1 cellular context compared by ENCODE assay signal in the genomic region with DNA sequence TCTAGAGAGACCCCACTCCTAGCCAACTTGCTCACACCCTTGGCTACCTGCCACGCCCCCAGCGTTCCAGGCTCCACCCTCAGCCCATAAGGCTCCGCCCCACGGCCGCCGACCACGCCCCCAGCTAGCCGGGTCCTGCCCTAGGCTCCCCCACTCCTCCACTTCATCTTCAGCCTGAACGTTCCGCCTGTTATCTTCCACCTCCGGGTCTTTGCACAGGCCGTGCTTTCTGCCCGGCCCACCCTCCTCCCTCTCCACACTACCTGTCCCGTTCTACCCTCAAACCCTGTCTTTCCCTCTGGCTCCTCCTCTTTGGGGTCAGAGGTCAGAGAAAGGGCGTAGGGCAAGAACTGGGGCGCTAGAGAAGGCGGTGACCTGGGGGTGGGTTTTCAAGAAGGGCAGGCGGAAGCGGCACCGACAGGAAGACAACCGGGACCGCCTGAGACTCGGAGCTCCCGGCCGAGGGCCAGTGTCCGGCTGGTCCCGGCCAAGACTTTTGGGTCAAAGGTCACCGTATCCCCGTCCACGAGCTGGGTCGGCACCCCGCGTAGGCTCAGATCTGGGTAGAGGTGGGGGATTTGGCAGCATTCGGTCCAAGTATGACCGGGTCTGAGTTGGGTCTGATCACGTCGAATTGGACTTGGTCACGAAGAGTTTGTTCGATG.
TF ChIP-seq lines count a peak whose summit lies in the region.

No MANE protein-coding gene starts in this region.

TF ChIP-seq in HepG2, 621 proteins besides CTCF, POLR2A, EP300 and RAD21 (continues in another document):
- TF ChIP-seq, protein P1, sequence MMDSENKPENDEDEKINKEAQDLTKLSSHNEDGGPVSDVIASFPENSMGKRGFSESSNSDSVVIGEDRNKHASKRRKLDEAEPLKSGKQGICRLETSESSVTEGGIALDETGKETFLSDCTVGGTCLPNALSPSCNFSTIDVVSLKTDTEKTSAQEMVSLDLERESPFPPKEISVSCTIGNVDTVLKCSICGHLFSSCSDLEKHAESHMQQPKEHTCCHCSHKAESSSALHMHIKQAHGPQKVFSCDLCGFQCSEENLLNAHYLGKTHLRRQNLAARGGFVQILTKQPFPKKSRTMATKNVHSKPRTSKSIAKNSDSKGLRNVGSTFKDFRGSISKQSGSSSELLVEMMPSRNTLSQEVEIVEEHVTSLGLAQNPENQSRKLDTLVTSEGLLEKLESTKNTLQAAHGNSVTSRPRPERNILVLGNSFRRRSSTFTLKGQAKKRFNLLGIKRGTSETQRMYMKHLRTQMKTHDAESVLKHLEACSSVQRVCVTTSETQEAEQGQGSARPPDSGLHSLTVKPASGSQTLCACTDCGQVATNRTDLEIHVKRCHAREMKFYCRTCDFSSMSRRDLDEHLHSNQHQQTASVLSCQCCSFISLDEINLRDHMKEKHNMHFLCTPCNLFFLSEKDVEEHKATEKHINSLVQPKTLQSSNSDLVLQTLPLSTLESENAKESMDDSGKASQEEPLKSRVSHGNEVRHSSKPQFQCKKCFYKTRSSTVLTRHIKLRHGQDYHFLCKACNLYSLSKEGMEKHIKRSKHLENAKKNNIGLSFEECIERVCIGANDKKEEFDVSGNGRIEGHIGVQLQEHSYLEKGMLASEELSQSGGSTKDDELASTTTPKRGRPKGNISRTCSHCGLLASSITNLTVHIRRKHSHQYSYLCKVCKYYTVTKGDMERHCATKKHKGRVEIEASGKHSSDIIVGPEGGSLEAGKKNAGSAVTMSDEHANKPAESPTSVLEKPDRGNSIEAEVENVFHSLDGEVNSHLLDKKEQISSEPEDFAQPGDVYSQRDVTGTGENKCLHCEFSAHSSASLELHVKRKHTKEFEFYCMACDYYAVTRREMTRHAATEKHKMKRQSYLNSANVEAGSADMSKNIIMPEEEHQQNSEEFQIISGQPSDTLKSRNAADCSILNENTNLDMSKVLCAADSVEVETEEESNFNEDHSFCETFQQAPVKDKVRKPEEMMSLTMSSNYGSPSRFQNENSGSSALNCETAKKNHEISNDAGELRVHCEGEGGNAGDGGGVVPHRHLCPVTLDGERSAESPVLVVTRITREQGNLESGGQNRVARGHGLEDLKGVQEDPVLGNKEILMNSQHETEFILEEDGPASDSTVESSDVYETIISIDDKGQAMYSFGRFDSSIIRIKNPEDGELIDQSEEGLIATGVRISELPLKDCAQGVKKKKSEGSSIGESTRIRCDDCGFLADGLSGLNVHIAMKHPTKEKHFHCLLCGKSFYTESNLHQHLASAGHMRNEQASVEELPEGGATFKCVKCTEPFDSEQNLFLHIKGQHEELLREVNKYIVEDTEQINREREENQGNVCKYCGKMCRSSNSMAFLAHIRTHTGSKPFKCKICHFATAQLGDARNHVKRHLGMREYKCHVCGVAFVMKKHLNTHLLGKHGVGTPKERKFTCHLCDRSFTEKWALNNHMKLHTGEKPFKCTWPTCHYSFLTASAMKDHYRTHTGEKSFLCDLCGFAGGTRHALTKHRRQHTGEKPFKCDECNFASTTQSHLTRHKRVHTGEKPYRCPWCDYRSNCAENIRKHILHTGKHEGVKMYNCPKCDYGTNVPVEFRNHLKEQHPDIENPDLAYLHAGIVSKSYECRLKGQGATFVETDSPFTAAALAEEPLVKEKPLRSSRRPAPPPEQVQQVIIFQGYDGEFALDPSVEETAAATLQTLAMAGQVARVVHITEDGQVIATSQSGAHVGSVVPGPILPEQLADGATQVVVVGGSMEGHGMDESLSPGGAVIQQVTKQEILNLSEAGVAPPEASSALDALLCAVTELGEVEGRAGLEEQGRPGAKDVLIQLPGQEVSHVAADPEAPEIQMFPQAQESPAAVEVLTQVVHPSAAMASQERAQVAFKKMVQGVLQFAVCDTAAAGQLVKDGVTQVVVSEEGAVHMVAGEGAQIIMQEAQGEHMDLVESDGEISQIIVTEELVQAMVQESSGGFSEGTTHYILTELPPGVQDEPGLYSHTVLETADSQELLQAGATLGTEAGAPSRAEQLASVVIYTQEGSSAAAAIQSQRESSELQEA (CRISPR knock-in tag; IDR thresholded peaks at IDR 0.05; ENCODE audit: not compliant biosample characterization): no peak
- TF ChIP-seq ERF (CRISPR knock-in tag; IDR thresholded peaks at IDR 0.05) (peak; percentile 74), YEATS4 (CRISPR knock-in tag; IDR thresholded peaks at IDR 0.05; ENCODE audit: borderline replicate concordance) (peak; percentile 67; the same call in 1 of the 2 replicates), FOXP1 (IDR thresholded peaks at IDR 0.05) (no peak), FOXP1 (CRISPR knock-in tag; IDR thresholded peaks at IDR 0.05) (no peak), GABPB1 (CRISPR knock-in tag; IDR thresholded peaks at IDR 0.05) (peak; percentile 79), ZNF501 (CRISPR knock-in tag; IDR thresholded peaks at IDR 0.05) (peak; percentile 76; the same call in 1 of the 2 replicates), SIX4 (CRISPR knock-in tag; IDR thresholded peaks at IDR 0.05) (peak; percentile 14; the same call in 1 of the 2 replicates), SSRP1 (CRISPR knock-in tag; IDR thresholded peaks at IDR 0.05) (0 out of 2 replicates have a peak, but pooled peaks have one; percentile 54), SP4 (CRISPR knock-in tag; IDR thresholded peaks at IDR 0.05) (peak; percentile 84), ZFY (CRISPR knock-in tag; IDR thresholded peaks at IDR 0.05) (peak; percentile 17), ZNF577 (CRISPR knock-in tag; IDR thresholded peaks at IDR 0.05; ENCODE audit: borderline replicate concordance, low read depth) (no peak), ZNF24 (IDR thresholded peaks at IDR 0.05) (no peak), NFKB2 (CRISPR knock-in tag; IDR thresholded peaks at IDR 0.05; ENCODE audit: borderline replicate concordance) (no peak), ZFP91 (CRISPR knock-in tag; IDR thresholded peaks at IDR 0.05; ENCODE audit: borderline replicate concordance) (peak; percentile 61; the same call in 1 of the 2 replicates), TOPORS (CRISPR knock-in tag; IDR thresholded peaks at IDR 0.05) (peak; percentile 69; the same call in 1 of the 2 replicates), ZNF777 (CRISPR knock-in tag; IDR thresholded peaks at IDR 0.05) (peak; percentile 98), BRCA1 (CRISPR knock-in tag; IDR thresholded peaks at IDR 0.05) (no peak), IRF2 (CRISPR knock-in tag; IDR thresholded peaks at IDR 0.05) (peak; percentile 34; the same call in 1 of the 2 replicates), GFI1 (CRISPR knock-in tag; IDR thresholded peaks at IDR 0.05; ENCODE audit: borderline replicate concordance) (peak; percentile 31; the same call in 1 of the 2 replicates), ZNF253 (CRISPR knock-in tag; IDR thresholded peaks at IDR 0.05; ENCODE audit: borderline replicate concordance) (no peak), NFYC (CRISPR knock-in tag; IDR thresholded peaks at IDR 0.05) (peak; percentile 21; the same call in 1 of the 2 replicates), ZNF616 (CRISPR knock-in tag; IDR thresholded peaks at IDR 0.05; ENCODE audit: low read depth) (no peak), LCORL (IDR thresholded peaks at IDR 0.05) (no peak), LCORL (CRISPR knock-in tag; IDR thresholded peaks at IDR 0.05) (no peak; the same call in none of the 2 replicates), ZNF850 (CRISPR knock-in tag; conservative IDR thresholded peaks at IDR 0.05) (no peak), EED (CRISPR knock-in tag; IDR thresholded peaks at IDR 0.05) (no peak), SIN3B (IDR thresholded peaks at IDR 0.05; ENCODE audit: low read length) (no peak)
- TF ChIP-seq, protein P2, sequence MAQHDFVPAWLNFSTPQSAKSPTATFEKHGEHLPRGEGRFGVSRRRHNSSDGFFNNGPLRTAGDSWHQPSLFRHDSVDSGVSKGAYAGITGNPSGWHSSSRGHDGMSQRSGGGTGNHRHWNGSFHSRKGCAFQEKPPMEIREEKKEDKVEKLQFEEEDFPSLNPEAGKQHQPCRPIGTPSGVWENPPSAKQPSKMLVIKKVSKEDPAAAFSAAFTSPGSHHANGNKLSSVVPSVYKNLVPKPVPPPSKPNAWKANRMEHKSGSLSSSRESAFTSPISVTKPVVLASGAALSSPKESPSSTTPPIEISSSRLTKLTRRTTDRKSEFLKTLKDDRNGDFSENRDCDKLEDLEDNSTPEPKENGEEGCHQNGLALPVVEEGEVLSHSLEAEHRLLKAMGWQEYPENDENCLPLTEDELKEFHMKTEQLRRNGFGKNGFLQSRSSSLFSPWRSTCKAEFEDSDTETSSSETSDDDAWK (CRISPR knock-in tag; IDR thresholded peaks at IDR 0.05): no peak
- TF ChIP-seq, protein P3, sequence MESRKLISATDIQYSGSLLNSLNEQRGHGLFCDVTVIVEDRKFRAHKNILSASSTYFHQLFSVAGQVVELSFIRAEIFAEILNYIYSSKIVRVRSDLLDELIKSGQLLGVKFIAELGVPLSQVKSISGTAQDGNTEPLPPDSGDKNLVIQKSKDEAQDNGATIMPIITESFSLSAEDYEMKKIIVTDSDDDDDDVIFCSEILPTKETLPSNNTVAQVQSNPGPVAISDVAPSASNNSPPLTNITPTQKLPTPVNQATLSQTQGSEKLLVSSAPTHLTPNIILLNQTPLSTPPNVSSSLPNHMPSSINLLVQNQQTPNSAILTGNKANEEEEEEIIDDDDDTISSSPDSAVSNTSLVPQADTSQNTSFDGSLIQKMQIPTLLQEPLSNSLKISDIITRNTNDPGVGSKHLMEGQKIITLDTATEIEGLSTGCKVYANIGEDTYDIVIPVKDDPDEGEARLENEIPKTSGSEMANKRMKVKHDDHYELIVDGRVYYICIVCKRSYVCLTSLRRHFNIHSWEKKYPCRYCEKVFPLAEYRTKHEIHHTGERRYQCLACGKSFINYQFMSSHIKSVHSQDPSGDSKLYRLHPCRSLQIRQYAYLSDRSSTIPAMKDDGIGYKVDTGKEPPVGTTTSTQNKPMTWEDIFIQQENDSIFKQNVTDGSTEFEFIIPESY (CRISPR knock-in tag; IDR thresholded peaks at IDR 0.05): peak; percentile 22; the same call in 1 of the 2 replicates
- TF ChIP-seq, protein P4, sequence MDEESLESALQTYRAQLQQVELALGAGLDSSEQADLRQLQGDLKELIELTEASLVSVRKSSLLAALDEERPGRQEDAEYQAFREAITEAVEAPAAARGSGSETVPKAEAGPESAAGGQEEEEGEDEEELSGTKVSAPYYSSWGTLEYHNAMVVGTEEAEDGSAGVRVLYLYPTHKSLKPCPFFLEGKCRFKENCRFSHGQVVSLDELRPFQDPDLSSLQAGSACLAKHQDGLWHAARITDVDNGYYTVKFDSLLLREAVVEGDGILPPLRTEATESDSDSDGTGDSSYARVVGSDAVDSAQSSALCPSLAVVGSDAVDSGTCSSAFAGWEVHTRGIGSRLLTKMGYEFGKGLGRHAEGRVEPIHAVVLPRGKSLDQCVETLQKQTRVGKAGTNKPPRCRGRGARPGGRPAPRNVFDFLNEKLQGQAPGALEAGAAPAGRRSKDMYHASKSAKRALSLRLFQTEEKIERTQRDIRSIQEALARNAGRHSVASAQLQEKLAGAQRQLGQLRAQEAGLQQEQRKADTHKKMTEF (CRISPR knock-in tag; IDR thresholded peaks at IDR 0.05): peak; percentile 13; the same call in 1 of the 2 replicates
- TF ChIP-seq, protein P5, sequence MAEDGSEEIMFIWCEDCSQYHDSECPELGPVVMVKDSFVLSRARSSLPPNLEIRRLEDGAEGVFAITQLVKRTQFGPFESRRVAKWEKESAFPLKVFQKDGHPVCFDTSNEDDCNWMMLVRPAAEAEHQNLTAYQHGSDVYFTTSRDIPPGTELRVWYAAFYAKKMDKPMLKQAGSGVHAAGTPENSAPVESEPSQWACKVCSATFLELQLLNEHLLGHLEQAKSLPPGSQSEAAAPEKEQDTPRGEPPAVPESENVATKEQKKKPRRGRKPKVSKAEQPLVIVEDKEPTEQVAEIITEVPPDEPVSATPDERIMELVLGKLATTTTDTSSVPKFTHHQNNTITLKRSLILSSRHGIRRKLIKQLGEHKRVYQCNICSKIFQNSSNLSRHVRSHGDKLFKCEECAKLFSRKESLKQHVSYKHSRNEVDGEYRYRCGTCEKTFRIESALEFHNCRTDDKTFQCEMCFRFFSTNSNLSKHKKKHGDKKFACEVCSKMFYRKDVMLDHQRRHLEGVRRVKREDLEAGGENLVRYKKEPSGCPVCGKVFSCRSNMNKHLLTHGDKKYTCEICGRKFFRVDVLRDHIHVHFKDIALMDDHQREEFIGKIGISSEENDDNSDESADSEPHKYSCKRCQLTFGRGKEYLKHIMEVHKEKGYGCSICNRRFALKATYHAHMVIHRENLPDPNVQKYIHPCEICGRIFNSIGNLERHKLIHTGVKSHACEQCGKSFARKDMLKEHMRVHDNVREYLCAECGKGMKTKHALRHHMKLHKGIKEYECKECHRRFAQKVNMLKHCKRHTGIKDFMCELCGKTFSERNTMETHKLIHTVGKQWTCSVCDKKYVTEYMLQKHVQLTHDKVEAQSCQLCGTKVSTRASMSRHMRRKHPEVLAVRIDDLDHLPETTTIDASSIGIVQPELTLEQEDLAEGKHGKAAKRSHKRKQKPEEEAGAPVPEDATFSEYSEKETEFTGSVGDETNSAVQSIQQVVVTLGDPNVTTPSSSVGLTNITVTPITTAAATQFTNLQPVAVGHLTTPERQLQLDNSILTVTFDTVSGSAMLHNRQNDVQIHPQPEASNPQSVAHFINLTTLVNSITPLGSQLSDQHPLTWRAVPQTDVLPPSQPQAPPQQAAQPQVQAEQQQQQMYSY (CRISPR knock-in tag; IDR thresholded peaks at IDR 0.05): peak; percentile 98
- TF ChIP-seq, protein P6, sequence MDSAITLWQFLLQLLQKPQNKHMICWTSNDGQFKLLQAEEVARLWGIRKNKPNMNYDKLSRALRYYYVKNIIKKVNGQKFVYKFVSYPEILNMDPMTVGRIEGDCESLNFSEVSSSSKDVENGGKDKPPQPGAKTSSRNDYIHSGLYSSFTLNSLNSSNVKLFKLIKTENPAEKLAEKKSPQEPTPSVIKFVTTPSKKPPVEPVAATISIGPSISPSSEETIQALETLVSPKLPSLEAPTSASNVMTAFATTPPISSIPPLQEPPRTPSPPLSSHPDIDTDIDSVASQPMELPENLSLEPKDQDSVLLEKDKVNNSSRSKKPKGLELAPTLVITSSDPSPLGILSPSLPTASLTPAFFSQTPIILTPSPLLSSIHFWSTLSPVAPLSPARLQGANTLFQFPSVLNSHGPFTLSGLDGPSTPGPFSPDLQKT (CRISPR knock-in tag; IDR thresholded peaks at IDR 0.05; ENCODE audit: borderline replicate concordance): no peak
- TF ChIP-seq, protein P7, sequence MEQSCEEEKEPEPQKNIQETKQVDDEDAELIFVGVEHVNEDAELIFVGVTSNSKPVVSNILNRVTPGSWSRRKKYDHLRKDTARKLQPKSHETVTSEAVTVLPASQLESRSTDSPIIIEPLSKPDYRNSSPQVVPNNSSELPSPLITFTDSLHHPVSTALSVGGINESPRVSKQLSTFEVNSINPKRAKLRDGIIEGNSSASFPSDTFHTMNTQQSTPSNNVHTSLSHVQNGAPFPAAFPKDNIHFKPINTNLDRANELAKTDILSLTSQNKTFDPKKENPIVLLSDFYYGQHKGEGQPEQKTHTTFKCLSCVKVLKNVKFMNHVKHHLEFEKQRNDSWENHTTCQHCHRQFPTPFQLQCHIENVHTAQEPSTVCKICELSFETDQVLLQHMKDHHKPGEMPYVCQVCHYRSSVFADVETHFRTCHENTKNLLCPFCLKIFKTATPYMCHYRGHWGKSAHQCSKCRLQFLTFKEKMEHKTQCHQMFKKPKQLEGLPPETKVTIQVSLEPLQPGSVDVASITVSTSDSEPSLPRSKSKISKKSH (CRISPR knock-in tag; IDR thresholded peaks at IDR 0.05; ENCODE audit: borderline replicate concordance): 0 out of 2 replicates have a peak, but pooled peaks have one; percentile 52
